In the genomic region with DNA sequence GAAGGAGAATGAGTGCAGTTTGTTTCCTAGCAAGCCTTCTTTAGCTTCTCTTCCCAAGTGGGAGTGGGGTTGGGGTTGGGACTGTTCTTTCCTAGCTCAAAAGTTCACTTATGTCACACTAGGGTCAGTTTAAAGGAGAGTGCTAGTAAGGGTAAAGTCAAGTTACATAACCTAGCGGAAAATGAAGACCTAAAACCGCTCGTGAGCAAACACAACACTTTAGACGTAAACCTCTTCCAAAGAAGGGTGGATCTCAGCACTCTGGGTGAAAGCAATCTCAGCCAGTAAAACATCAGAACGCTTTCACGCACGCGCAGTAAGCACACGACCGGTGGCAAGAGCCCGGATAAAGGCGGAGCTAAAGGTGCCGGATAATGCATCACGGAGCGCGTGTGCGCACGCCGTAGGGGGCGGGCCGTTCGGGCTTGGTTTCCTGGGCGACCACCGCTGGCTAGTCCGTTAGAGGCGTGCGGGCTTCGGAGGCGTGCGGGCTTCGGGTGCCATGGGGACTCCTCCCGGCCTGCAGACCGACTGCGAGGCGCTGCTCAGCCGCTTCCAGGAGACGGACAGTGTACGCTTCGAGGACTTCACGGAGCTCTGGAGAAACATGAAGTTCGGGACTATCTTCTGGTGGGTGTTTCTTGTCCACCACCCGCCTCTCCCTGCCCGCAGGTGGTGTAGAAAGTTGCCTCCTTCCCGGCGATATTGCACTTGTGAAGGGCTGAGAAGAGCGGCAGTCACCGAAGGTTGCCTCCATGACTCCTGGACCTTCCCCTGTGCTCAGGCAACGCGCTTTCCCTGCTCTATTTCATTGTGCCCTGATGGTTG, we compare ENCODE assay signal across 8 cellular contexts. TPM values are rescaled to one million over a fixed set of nuclear protein-coding genes. Genes with fewer than 3 reads are reported as not detected.
A peak's percentile ranks its signal among the peaks of the same experiment; 100 is the strongest.
DNase-seq lines count a peak whose midpoint lies in the region; ATAC-seq, FAIRE-seq and TF ChIP-seq lines count a peak whose summit lies in the region.

A gene with protein sequence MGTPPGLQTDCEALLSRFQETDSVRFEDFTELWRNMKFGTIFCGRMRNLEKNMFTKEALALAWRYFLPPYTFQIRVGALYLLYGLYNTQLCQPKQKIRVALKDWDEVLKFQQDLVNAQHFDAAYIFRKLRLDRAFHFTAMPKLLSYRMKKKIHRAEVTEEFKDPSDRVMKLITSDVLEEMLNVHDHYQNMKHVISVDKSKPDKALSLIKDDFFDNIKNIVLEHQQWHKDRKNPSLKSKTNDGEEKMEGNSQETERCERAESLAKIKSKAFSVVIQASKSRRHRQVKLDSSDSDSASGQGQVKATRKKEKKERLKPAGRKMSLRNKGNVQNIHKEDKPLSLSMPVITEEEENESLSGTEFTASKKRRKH (plus strand): TSS at position 462 of the 828 bp plus-strand sequence. CDS start 41 bp downstream, at position 503.

- H3K23me2 ChIP-seq in H1 (ENCODE audit: low read depth, low read length) = peaks cover 5% of the 10 kb centered on the region

- H3K27ac Mint-ChIP-seq in memory B cell = peak within 1 kb of the TSS; percentile 99

- no peaks in the 10 kb centered on the region for H3K9me3 ChIP-seq in H1 (ENCODE audit: insufficient read depth in 2 of 2, low read depth in 1 of 2, low read length in 1 of 2)

- in situ Hi-C loops in Caki2 (cut with HindIII; ENCODE audit: low pct_unique_long_range_greater_than_20kb, low sequenced_read_pairs) = no loop called here

- ATAC-seq in GM21390 (IDR thresholded peaks at IDR 0.05; ENCODE audit: unreplicated experiment) = peak; percentile 99
- peak; percentile 93 for ATAC-seq in memory B cell (ENCODE audit: low read depth)

- peak within 1 kb of the TSS; percentile 85 for H4K91ac ChIP-seq in H1 (replicated peaks; ENCODE audit: insufficient read length, low read length)

- DNase-seq in Caki2 (ENCODE audit: low read depth) = peak; percentile 90
- peak in 75 of 76 experiments; percentile 23 to 97 (median 91) for DNase-seq in HUDEP-2 (lab: John Stamatoyannopoulos, UW; ENCODE audit: unreplicated experiment in 76 of 76)
- peak; percentile 96 for DNase-seq in NOMO-1 treated with dmso at 0.1 percent for 144 hours (lab: John Stamatoyannopoulos, UW; ENCODE audit: unreplicated experiment)
- peak; percentile 98 for DNase-seq in activated CD8-positive, alpha-beta memory T cell treated with anti-CD3 and anti-CD28 coated beads, Interleukin-2, amount 50 U/mL, for 1 hour (ENCODE audit: extremely low read depth)
- peak; percentile 95 to 97 for DNase-seq in H1 (ENCODE audit: low read depth in 1 of 2, low spot score in 2 of 2)
- peak; percentile 88 to 92 for DNase-seq in memory B cell (ENCODE audit: low spot score in 2 of 2)
- DNase-seq in stimulated activated CD8-positive, alpha-beta memory T cell treated with anti-CD3 and anti-CD28 coated beads, Interleukin-12 subunit alpha, Interleukin-12 subunit beta, amount 100 ng/mL, for 1 hour (ENCODE audit: low read depth) = peak; percentile 97

- WGBS in H1 (ENCODE audit: extremely low coverage in 1 of 2, insufficient coverage in 1 of 2, insufficient read length in 1 of 2, insufficient replicate concordance in 2 of 2, low coverage in 1 of 2, low lambda C conversion rate in 2 of 2, missing lambda C conversion rate in 1 of 2), 2 experiments = 1% methylated on average over 49 of the region's 49 CpGs; no CpG with 5 or more reads in 1 of the 2 experiments

- POLR2A ChIA-PET in H1 (lab: Charles Lee; ENCODE audit: partially characterized antibody) = interaction anchor here (0.6 to 5.1 kb wide), 16 partner anchors 10 to 478 kb away, joined by 3 to 67 read pairs (median 4); a partner anchor contains a TSS

- H4K20me1 ChIP-seq in H1 (replicated peaks in 1 of 2; ENCODE audit: control insufficient read depth in 1 of 2, insufficient read depth in 2 of 2, low read length in 2 of 2) = no peaks in the 10 kb centered on the region

- peak; percentile 94 for FAIRE-seq in H1 (lab: Jason Lieb, UNC)

- H3K4ac ChIP-seq in H1 (replicated peaks; ENCODE audit: insufficient read length, low read depth, low read length) = peak within 1 kb of the TSS; percentile 0

- H2AK5ac ChIP-seq in H1 (ENCODE audit: low read depth, low read length) = peak within 1 kb of the TSS; percentile 17; the same call in 1 of the 2 replicates

- no peak within 1 kb of the TSS for H3K56ac ChIP-seq in H1 (replicated peaks; ENCODE audit: insufficient read length, low read depth, low read length)

- no peak within 1 kb of the TSS for H3K14ac ChIP-seq in H1 (ENCODE audit: insufficient read length)

- peaks cover 27% of the 10 kb centered on the region for H3K4me1 Mint-ChIP-seq in memory B cell

- peak within 1 kb of the TSS; percentile 78 to 82 for H3K4me2 ChIP-seq in H1 (ENCODE audit: insufficient read depth in 1 of 2, low read depth in 2 of 2, low read length in 2 of 2)

- peak within 1 kb of the TSS; percentile 84 for H2BK5ac ChIP-seq in H1 (ENCODE audit: low read depth, low read length)

- CTCF ChIA-PET in H1 (lab: Charles Lee; ENCODE audit: partially characterized antibody) = interaction anchor here (0.6 to 5.2 kb wide), 8 partner anchors 10 to 295 kb away, joined by 3 to 25 read pairs (median 3); no protein-coding TSS in a partner anchor

- no peaks in the 10 kb centered on the region for H3K27me3 ChIP-seq in H1 (replicated peaks in 1 of 4; ENCODE audit: control insufficient read depth in 3 of 4, extremely low read depth in 1 of 4, insufficient read depth in 3 of 4, low read length in 3 of 4)

- peak within 1 kb of the TSS; percentile 91; the same call in 1 of the 2 replicates for H4K8ac ChIP-seq in H1 (ENCODE audit: extremely low read depth, insufficient read depth, low read length)

- TF ChIP-seq EP300 in H1 (IDR thresholded peaks at IDR 0.05; ENCODE audit: borderline replicate concordance in 1 of 2, low read depth in 2 of 2, low read length in 2 of 2) = no peak

- peak within 1 kb of the TSS; percentile 80 to 94 (median 85) for H3K9ac ChIP-seq in H1 (replicated peaks in 1 of 4; ENCODE audit: extremely low read depth in 1 of 4, low read depth in 3 of 4, low read length in 3 of 4)

- no peak within 1 kb of the TSS for H3K23ac ChIP-seq in H1 (ENCODE audit: insufficient read length)

- 0 out of 2 replicates have a peak, but pooled peaks cover 3% of the 10 kb centered on the region for H3K79me1 ChIP-seq in H1 (ENCODE audit: low read depth, low read length)

- H3K4me1 ChIP-seq in H1 (replicated peaks in 1 of 4; ENCODE audit: control insufficient read depth in 3 of 4, insufficient read depth in 4 of 4, low read length in 3 of 4) = peaks cover 0 to 9% (median 4%) of the 10 kb centered on the region in 4 experiments; a peak in 4 of 7 replicates

- peak; percentile 78 to 95 for TF ChIP-seq POLR2A in H1 (IDR thresholded peaks at IDR 0.05; ENCODE audit: control extremely low read depth in 1 of 2, low read depth in 2 of 2, low read length in 2 of 2)

- H2BK12ac ChIP-seq in H1 (ENCODE audit: low read depth, low read length) = peak within 1 kb of the TSS; percentile 85; the same call in 1 of the 2 replicates

- H3K9me3 Mint-ChIP-seq in memory B cell = no peaks in the 10 kb centered on the region

- H3K18ac ChIP-seq in H1 (ENCODE audit: extremely low read depth, low read length) = peak within 1 kb of the TSS; percentile 89; the same call in 1 of the 2 replicates

- H3K36me3 Mint-ChIP-seq in memory B cell = peaks cover 2% of the 10 kb centered on the region

- H4K5ac ChIP-seq in H1 (ENCODE audit: insufficient read length, low read depth, low read length) = peak within 1 kb of the TSS; percentile 57

- no peak within 1 kb of the TSS for H2BK120ac ChIP-seq in H1 (replicated peaks; ENCODE audit: low read depth, low read length)

- peak within 1 kb of the TSS; percentile 94 to 97 (median 96) for H3K4me3 ChIP-seq in H1 (ENCODE audit: extremely low read depth in 1 of 4, insufficient read depth in 2 of 4, low read depth in 3 of 4, low read length in 4 of 4)

- peak within 1 kb of the TSS; percentile 100 for H3K4me3 Mint-ChIP-seq in memory B cell

- H3K36me3 ChIP-seq in H1 (ENCODE audit: control insufficient read depth in 2 of 4, insufficient read depth in 4 of 4, low read length in 3 of 4) = peaks cover 0 to 13% (median 0%) of the 10 kb centered on the region in 4 experiments; a peak in 3 of 8 replicates

- H2BK15ac ChIP-seq in H1 (ENCODE audit: low read length) = 0 out of 2 replicates have a peak within 1 kb of the TSS, but pooled peaks have one; percentile 40

- peaks cover 7 to 47% of the 10 kb centered on the region in 2 experiments; a peak in 3 of 4 replicates for H3K79me2 ChIP-seq in H1 (ENCODE audit: control insufficient read depth in 1 of 2, insufficient read depth in 2 of 2, low read length in 2 of 2)

- peak within 1 kb of the TSS; percentile 97 for H2AFZ ChIP-seq in H1 (ENCODE audit: low read length)

- no peak for TF ChIP-seq CTCF in H1 (IDR thresholded peaks at IDR 0.05; ENCODE audit: control extremely low read depth in 1 of 3, insufficient read depth in 1 of 3, low read depth in 1 of 3, low read length in 3 of 3)

- H3K27ac ChIP-seq in H1 (ENCODE audit: low read depth, low read length) = peak within 1 kb of the TSS; percentile 83

- H2BK20ac ChIP-seq in H1 (ENCODE audit: low read length) = no peak within 1 kb of the TSS

- no peaks in the 10 kb centered on the region for H3K27me3 Mint-ChIP-seq in memory B cell

- TF ChIP-seq RAD21 in H1 (IDR thresholded peaks at IDR 0.05 in 1 of 2, conservative IDR thresholded peaks at IDR 0.05 in 1 of 2; ENCODE audit: low read depth in 2 of 2, low read length in 2 of 2) = no peak

TF ChIP-seq in H1, 55 proteins besides CTCF, POLR2A, EP300 and RAD21 (continues in another document):
- TF ChIP-seq MAFK (IDR thresholded peaks at IDR 0.05; ENCODE audit: low read depth, low read length) = no peak
- no peak for TF ChIP-seq TCF12 (IDR thresholded peaks at IDR 0.05; ENCODE audit: low read depth, low read length)
- 0 out of 2 replicates have a peak, but pooled peaks have one; percentile 29 for TF ChIP-seq NRF1 (IDR thresholded peaks at IDR 0.05; ENCODE audit: low read depth, low read length)
- no peak for TF ChIP-seq EZH2 (IDR thresholded peaks at IDR 0.05; ENCODE audit: low read depth, low read length, severe bottlenecking)
- no peak for TF ChIP-seq HDAC6 (IDR thresholded peaks at IDR 0.05; ENCODE audit: low read depth, low read length)
- no peak for TF ChIP-seq RNF2 (IDR thresholded peaks at IDR 0.05; ENCODE audit: borderline replicate concordance, low read depth, low read length, missing control alignments, poor library complexity, severe bottlenecking)
- no peak for TF ChIP-seq GTF2F1 (IDR thresholded peaks at IDR 0.05; ENCODE audit: borderline replicate concordance, low read depth, low read length)

RNA-seq across cellular contexts. Expression of the gene that starts here (rescaled TPM):
- total RNA-seq in Caki2 (2014; rRNA removed; shearing (Covaris generic); ENCODE audit: low replicate concordance) = 10.3 and 10.9 TPM in 2 replicates
- total RNA-seq in H1 (2021; fragmentation: NEBNext Ultra II Directional; extraction: Animal tissue kit (Norgen Biotek cat#: 25700)) = 9.6 and 11.1 TPM in 2 replicates
- 5.2 and 5.8 TPM in 2 replicates for polyA plus RNA-seq in H1 (2011; rRNA removed)
- polyA plus RNA-seq in H1 (2011; cell fraction: cytosol; rRNA removed) = 11.3 TPM
- polyA plus RNA-seq in H1 (2011; cell fraction: nucleus; rRNA removed) = 2.3 TPM
- polyA plus RNA-seq in H1 (2012, experiment 1 of 2) = 5.4 to 9.8 TPM (median 6.8 TPM) in 4 replicates
- polyA plus RNA-seq in H1 (2012, experiment 2 of 2) = 1.2 TPM
- polyA plus RNA-seq in H1 (2013, experiment 1 of 2) = 12.6 TPM
- 14.9 TPM for polyA plus RNA-seq in H1 (2013, experiment 2 of 2)
- 2.1 and 2.8 TPM in 2 replicates for polyA minus RNA-seq in H1 (2011; rRNA and poly(A)+ RNA removed)
- 7.6 TPM for polyA minus RNA-seq in H1 (2011; cell fraction: cytosol; rRNA and poly(A)+ RNA removed)
- 4.9 TPM for polyA minus RNA-seq in H1 (2011; cell fraction: nucleus; rRNA and poly(A)+ RNA removed)

Comparison
In these comparisons a context has a peak if more than half of its experiments do, and no peak if none do; other contexts are left out.
1. Peak in every context shown above with its lines: DNase-seq, ATAC-seq, H3K4me3 ChIP-seq and H3K27ac ChIP-seq.